16 cellular contexts compared by ENCODE assay signal in genomic region chr11:35711173-35711910, GRCh38. TPM values are rescaled to one million over a fixed set of nuclear protein-coding genes. Genes with fewer than 3 reads are reported as not detected.
A peak's percentile ranks its signal among the peaks of the same experiment; 100 is the strongest.
DNase-seq lines count a peak whose midpoint lies in the region; ATAC-seq, FAIRE-seq and TF ChIP-seq lines count a peak whose summit lies in the region.
"Had no signal": no experiment of that assay in that cellular context is flagged by ENCODE, and none has a peak within 500 bp of the region (broad histone marks: within the 10 kb centered on the region; RNA-seq: fewer than 3 reads in every experiment).

No MANE protein-coding gene starts in this region.

- 88% methylated on average over 3 of the region's 3 CpGs; no CpG with 5 or more reads in 1 of the 2 experiments for WGBS in H1 (ENCODE audit: extremely low coverage in 1 of 2, insufficient coverage in 1 of 2, insufficient read length in 1 of 2, insufficient replicate concordance in 2 of 2, low coverage in 1 of 2, low lambda C conversion rate in 2 of 2, missing lambda C conversion rate in 1 of 2), 2 experiments
- no CpG with 5 or more reads among the region's 3 CpGs for WGBS in neuronal stem cell (ENCODE audit: extremely low coverage in 2 of 2, insufficient read length in 2 of 2, insufficient replicate concordance in 1 of 2), 2 donors
- WGBS in upper lobe of left lung, 2 donors, result 92 to 93% methylated on average over 3 of the region's 3 CpGs

- BruUV-seq in MCF 10A (replicated peaks; lab: Mats Ljungman, UMichigan), result no TSS peak

- H3K79me2 ChIP-seq in OCI-LY3 (ENCODE audit: low read length) (0 out of 2 replicates have a peak, but pooled peaks cover 12% of the 10 kb centered on the region), H1 (ENCODE audit: control insufficient read depth in 1 of 2, insufficient read depth in 2 of 2, low read length in 2 of 2) (no peaks in the 10 kb centered on the region)

- no peaks in the 10 kb centered on the region for H3K27me3 Mint-ChIP-seq in MCF 10A (ENCODE audit: insufficient read depth, unreplicated experiment)

- H3K4me3 ChIP-seq in breast epithelium (no peak overlapping the region), OCI-LY3 (ENCODE audit: low read length) (no peak overlapping the region), H1 (ENCODE audit: extremely low read depth in 1 of 4, insufficient read depth in 2 of 4, low read depth in 3 of 4, low read length in 4 of 4) (no peak overlapping the region), retinal pigment epithelial cell (ENCODE audit: low read length) (no peak overlapping the region), neuronal stem cell (ENCODE audit: low read length in 2 of 2) (no peak overlapping the region), upper lobe of left lung (no peak overlapping the region)
- H3K4me3 ChIP-seq: A549, ascending aorta, dorsolateral prefrontal cortex, lower lobe of right lung had no signal

- no peak overlapping the region for H4K91ac ChIP-seq in H1 (replicated peaks; ENCODE audit: insufficient read length, low read length)
- H4K91ac ChIP-seq in neuronal stem cell (ENCODE audit: low read depth, low read length, poor library complexity), result no peak overlapping the region

- H3K4me3 Mint-ChIP-seq in MCF 10A (ENCODE audit: unreplicated experiment), result no peak overlapping the region
- H3K4me3 Mint-ChIP-seq: nephron had no signal

- no peaks in the 10 kb centered on the region for H3K27me3 ChIP-seq in breast epithelium
- no peaks in the 10 kb centered on the region for H3K27me3 ChIP-seq in OCI-LY3 (ENCODE audit: low read depth, low read length)
- no peaks in the 10 kb centered on the region for H3K27me3 ChIP-seq in H1 (replicated peaks in 1 of 4; ENCODE audit: control insufficient read depth in 3 of 4, extremely low read depth in 1 of 4, insufficient read depth in 3 of 4, low read length in 3 of 4)
- H3K27me3 ChIP-seq in neuronal stem cell (ENCODE audit: control insufficient read depth in 3 of 3, insufficient read depth in 3 of 3, low read depth in 1 of 3, low read length in 3 of 3), result no peaks in the 10 kb centered on the region
- H3K27me3 ChIP-seq in upper lobe of left lung, result no peaks in the 10 kb centered on the region
- H3K27me3 ChIP-seq: ascending aorta, dorsolateral prefrontal cortex had no signal

- no peak overlapping the region for H2BK12ac ChIP-seq in H1 (ENCODE audit: low read depth, low read length)
- no peak overlapping the region for H2BK12ac ChIP-seq in neuronal stem cell (ENCODE audit: low read length)

- H3K14ac ChIP-seq in H1 (ENCODE audit: insufficient read length) (no peak overlapping the region), neuronal stem cell (ENCODE audit: low read length) (no peak overlapping the region)

- H3K9me3 Mint-ChIP-seq in MCF 10A (ENCODE audit: unreplicated experiment), result no peaks in the 10 kb centered on the region
- H3K9me3 Mint-ChIP-seq: nephron had no signal

- intact Hi-C loops in MCF 10A (cut with micrococcal nuclease), result no loop called here
- intact Hi-C loops in breast epithelium (cut with DNase I; ENCODE audit: low total_unique reads), result no loop called here

- ATAC-seq in HG03432 (IDR thresholded peaks at IDR 0.05; ENCODE audit: unreplicated experiment) (no peak), upper lobe of left lung (ENCODE audit: low FRiP score in 2 of 2) (no peak)
- ATAC-seq: A549, lower lobe of right lung had no signal

- no peak overlapping the region for H3K56ac ChIP-seq in H1 (replicated peaks; ENCODE audit: insufficient read length, low read depth, low read length)

- peaks cover 6% of the 10 kb centered on the region for H3K36me3 Mint-ChIP-seq in MCF 10A (ENCODE audit: insufficient read depth, unreplicated experiment)

- DNase-seq in MCF 10A (ENCODE audit: unreplicated experiment) (peak; percentile 11), breast epithelium (ENCODE audit: low spot score in 2 of 2) (no peak), H1 (ENCODE audit: low read depth in 1 of 2, low spot score in 2 of 2) (no peak), retinal pigment epithelial cell (ENCODE audit: low read depth) (no peak), neuronal stem cell (ENCODE audit: low spot score) (no peak), upper lobe of left lung (no peak)
- DNase-seq: activated gamma-delta T cell treated with Interleukin-2 at 50 U/mL for 16 hours, dorsolateral prefrontal cortex, lower lobe of right lung, NCI-H1417 treated with DMSO at 0.1 percent for 48 hours, retina had no signal

- H4K8ac ChIP-seq in H1 (ENCODE audit: extremely low read depth, insufficient read depth, low read length), result no peak overlapping the region
- no peak overlapping the region for H4K8ac ChIP-seq in neuronal stem cell (ENCODE audit: low read depth, low read length)

- no peaks in the 10 kb centered on the region for H3K9me3 ChIP-seq in breast epithelium
- H3K9me3 ChIP-seq in OCI-LY3 (ENCODE audit: insufficient read depth, low read length), result peaks cover 7% of the 10 kb centered on the region; the same call in 1 of the 2 replicates
- no peaks in the 10 kb centered on the region for H3K9me3 ChIP-seq in H1 (ENCODE audit: insufficient read depth in 2 of 2, low read depth in 1 of 2, low read length in 1 of 2)
- no peaks in the 10 kb centered on the region for H3K9me3 ChIP-seq in neuronal stem cell (replicated peaks in 1 of 2; ENCODE audit: control insufficient read depth in 2 of 2, insufficient read depth in 1 of 2, low read depth in 1 of 2, low read length in 2 of 2)
- H3K9me3 ChIP-seq in upper lobe of left lung, result no peaks in the 10 kb centered on the region
- H3K9me3 ChIP-seq: A549, ascending aorta, lower lobe of right lung had no signal

- H3K18ac ChIP-seq in H1 (ENCODE audit: extremely low read depth, low read length), result no peak overlapping the region
- H3K18ac ChIP-seq in neuronal stem cell (ENCODE audit: low read length), result no peak overlapping the region

- H3K27ac ChIP-seq in breast epithelium, result no peak overlapping the region
- H3K27ac ChIP-seq in OCI-LY3 (ENCODE audit: low read length), result no peak overlapping the region
- no peak overlapping the region for H3K27ac ChIP-seq in H1 (ENCODE audit: low read depth, low read length)
- no peak overlapping the region for H3K27ac ChIP-seq in neuronal stem cell (replicated peaks; ENCODE audit: low read length)
- H3K27ac ChIP-seq in upper lobe of left lung, result no peak overlapping the region
- H3K27ac ChIP-seq: A549, ascending aorta, dorsolateral prefrontal cortex, lower lobe of right lung had no signal

- peak; percentile 50 to 58 for TF ChIP-seq RAD21 in H1 (IDR thresholded peaks at IDR 0.05 in 1 of 2, conservative IDR thresholded peaks at IDR 0.05 in 1 of 2; ENCODE audit: low read depth in 2 of 2, low read length in 2 of 2)

- H3K79me1 ChIP-seq in H1 (ENCODE audit: low read depth, low read length) (no peaks in the 10 kb centered on the region), neuronal stem cell (ENCODE audit: low read depth, low read length) (no peaks in the 10 kb centered on the region)

- no peaks in the 10 kb centered on the region; the same call in 1 of the 2 replicates for H3K23me2 ChIP-seq in H1 (ENCODE audit: low read depth, low read length)

- H2BK120ac ChIP-seq in H1 (replicated peaks; ENCODE audit: low read depth, low read length) (no peak overlapping the region), neuronal stem cell (ENCODE audit: low read depth, low read length) (no peak overlapping the region)

- H4K20me1 ChIP-seq in OCI-LY3 (ENCODE audit: insufficient read depth, low read length), result peaks cover 5% of the 10 kb centered on the region; the same call in 1 of the 2 replicates
- H4K20me1 ChIP-seq in H1 (replicated peaks in 1 of 2; ENCODE audit: control insufficient read depth in 1 of 2, insufficient read depth in 2 of 2, low read length in 2 of 2), result peaks cover 0 to 2% of the 10 kb centered on the region in 2 experiments

- no peak overlapping the region for H2AK5ac ChIP-seq in H1 (ENCODE audit: low read depth, low read length)
- H2AK5ac ChIP-seq in neuronal stem cell (ENCODE audit: low read depth, low read length), result no peak overlapping the region

- H2AFZ ChIP-seq in OCI-LY3 (ENCODE audit: low read depth, low read length) (no peak overlapping the region), H1 (ENCODE audit: low read length) (no peak overlapping the region), neuronal stem cell (ENCODE audit: low read length) (no peak overlapping the region)

- POLR2A ChIA-PET in MCF 10A (lab: Yijun Ruan, JAX) (interaction anchor here (0.7 to 1.1 kb wide), 2 partner anchors 91 to 110 kb away, joined by 3 read pairs; no protein-coding TSS in a partner anchor), H1 (lab: Charles Lee; ENCODE audit: partially characterized antibody) (no interaction called here)

- no peak for TF ChIP-seq CTCF in MCF 10A (IDR thresholded peaks at IDR 0.05; ENCODE audit: unreplicated experiment)
- TF ChIP-seq CTCF in breast epithelium (IDR thresholded peaks at IDR 0.05), result no peak
- TF ChIP-seq CTCF in OCI-LY3 (IDR thresholded peaks at IDR 0.05; ENCODE audit: low read depth, low read length), result peak; percentile 6; the same call in 1 of the 2 replicates
- TF ChIP-seq CTCF in H1 (IDR thresholded peaks at IDR 0.05; ENCODE audit: control extremely low read depth in 1 of 3, insufficient read depth in 1 of 3, low read depth in 1 of 3, low read length in 3 of 3), result peak in 1 of 3 experiments; percentile 30; a peak in 1 of 4 replicates
- peak; percentile 14 for TF ChIP-seq CTCF in retinal pigment epithelial cell (conservative IDR thresholded peaks at IDR 0.05; ENCODE audit: low read depth, low read length)
- no peak for TF ChIP-seq CTCF in upper lobe of left lung (IDR thresholded peaks at IDR 0.05)

- H3K27ac Mint-ChIP-seq in MCF 10A (ENCODE audit: low read depth, unreplicated experiment), result no peak overlapping the region

- no peak for TF ChIP-seq POLR2A in breast epithelium (IDR thresholded peaks at IDR 0.05)
- no peak for TF ChIP-seq POLR2A in H1 (IDR thresholded peaks at IDR 0.05; ENCODE audit: control extremely low read depth in 1 of 2, low read depth in 2 of 2, low read length in 2 of 2)
- no peak for TF ChIP-seq POLR2A in upper lobe of left lung (IDR thresholded peaks at IDR 0.05)

- H3K36me3 ChIP-seq in breast epithelium, result no peaks in the 10 kb centered on the region
- peaks cover 19% of the 10 kb centered on the region for H3K36me3 ChIP-seq in OCI-LY3 (replicated peaks; ENCODE audit: low read depth, low read length)
- H3K36me3 ChIP-seq in H1 (ENCODE audit: control insufficient read depth in 2 of 4, insufficient read depth in 4 of 4, low read length in 3 of 4), result no peaks in the 10 kb centered on the region
- no peaks in the 10 kb centered on the region for H3K36me3 ChIP-seq in neuronal stem cell (replicated peaks in 1 of 2; ENCODE audit: control insufficient read depth in 2 of 2, insufficient read depth in 2 of 2, low read length in 2 of 2)
- H3K36me3 ChIP-seq in upper lobe of left lung, result no peaks in the 10 kb centered on the region
- H3K36me3 ChIP-seq: ascending aorta, lower lobe of right lung had no signal

- H3K4me1 ChIP-seq in breast epithelium, result no peaks in the 10 kb centered on the region
- H3K4me1 ChIP-seq in OCI-LY3 (ENCODE audit: low read length), result peaks cover 13% of the 10 kb centered on the region
- H3K4me1 ChIP-seq in H1 (replicated peaks in 1 of 4; ENCODE audit: control insufficient read depth in 3 of 4, insufficient read depth in 4 of 4, low read length in 3 of 4), result no peaks in the 10 kb centered on the region
- H3K4me1 ChIP-seq in neuronal stem cell (ENCODE audit: control insufficient read depth in 2 of 2, insufficient read depth in 1 of 2, low read depth in 1 of 2, low read length in 2 of 2), result no peaks in the 10 kb centered on the region
- H3K4me1 ChIP-seq in upper lobe of left lung, result no peaks in the 10 kb centered on the region
- H3K4me1 ChIP-seq: A549, ascending aorta, lower lobe of right lung had no signal

- H3K4ac ChIP-seq in H1 (replicated peaks; ENCODE audit: insufficient read length, low read depth, low read length) (no peak overlapping the region), neuronal stem cell (ENCODE audit: low read length) (no peak overlapping the region)

- H3K4me2 ChIP-seq in OCI-LY3 (ENCODE audit: low read length), result no peak overlapping the region
- H3K4me2 ChIP-seq in H1 (ENCODE audit: insufficient read depth in 1 of 2, low read depth in 2 of 2, low read length in 2 of 2), result no peak overlapping the region
- no peak overlapping the region for H3K4me2 ChIP-seq in neuronal stem cell (ENCODE audit: insufficient read depth, low read length, poor library complexity, severe bottlenecking)
- H3K4me2 ChIP-seq: A549 had no signal

- H3K9ac ChIP-seq in OCI-LY3 (ENCODE audit: low read length) (no peak overlapping the region), H1 (replicated peaks in 1 of 4; ENCODE audit: extremely low read depth in 1 of 4, low read depth in 3 of 4, low read length in 3 of 4) (no peak overlapping the region), neuronal stem cell (ENCODE audit: low read depth, low read length, poor library complexity) (no peak overlapping the region)

- TF ChIP-seq EP300 in H1 (IDR thresholded peaks at IDR 0.05; ENCODE audit: borderline replicate concordance in 1 of 2, low read depth in 2 of 2, low read length in 2 of 2), result no peak
- no peak for TF ChIP-seq EP300 in upper lobe of left lung (IDR thresholded peaks at IDR 0.05)

- no peak overlapping the region for H2BK5ac ChIP-seq in H1 (ENCODE audit: low read depth, low read length)
- H2BK5ac ChIP-seq in neuronal stem cell (ENCODE audit: low read length), result no peak overlapping the region

- H3K4me1 Mint-ChIP-seq in MCF 10A (ENCODE audit: insufficient read depth, unreplicated experiment), result peaks cover 17% of the 10 kb centered on the region

- H2BK15ac ChIP-seq in H1 (ENCODE audit: low read length), result no peak overlapping the region
- no peak overlapping the region for H2BK15ac ChIP-seq in neuronal stem cell (ENCODE audit: low read length)

- H3K23ac ChIP-seq in H1 (ENCODE audit: insufficient read length) (no peak overlapping the region), neuronal stem cell (ENCODE audit: low read depth, low read length, poor library complexity) (no peak overlapping the region)

- H4K5ac ChIP-seq in H1 (ENCODE audit: insufficient read length, low read depth, low read length), result no peak overlapping the region

- no peak overlapping the region for H2BK20ac ChIP-seq in H1 (ENCODE audit: low read length)

- FAIRE-seq in H1 (lab: Jason Lieb, UNC), result no peak
- FAIRE-seq: A549 had no signal

- CTCF ChIA-PET in MCF 10A (lab: Yijun Ruan, JAX) (interaction anchor here (0.6 kb wide), 2 partner anchors 445 to 817 kb away, joined by 3 to 4 read pairs; no protein-coding TSS in a partner anchor), H1 (lab: Charles Lee; ENCODE audit: partially characterized antibody) (interaction anchor here (0.6 to 1.1 kb wide), 5 partner anchors 20 to 565 kb away, joined by 3 to 4 read pairs (median 3); no protein-coding TSS in a partner anchor)

RNA-seq across cellular contexts. Expression of gene TRIM44, which starts 48.8 kb away (rescaled TPM):
- total RNA-seq in MCF 10A (2022) (98.5 and 103 TPM in 2 replicates), breast epithelium (10 to 100 TPM; 31.2 to 47.0 (median 33.1) TPM), upper lobe of left lung (100 to 1,000 TPM in 1 of 6 donors, 10 to 100 TPM in 5; 48.9 to 133 (median 64.0) TPM)
- total RNA-seq in H1 (2021; fragmentation: NEBNext Ultra II Directional; extraction: Animal tissue kit (Norgen Biotek cat#: 25700)), result 34.4 and 34.7 TPM in 2 replicates
- polyA plus RNA-seq in H1 (2011; rRNA removed), result 13.9 and 14.1 TPM in 2 replicates
- 29.6 TPM for polyA plus RNA-seq in H1 (2011; cell fraction: cytosol; rRNA removed)
- 35.9 TPM for polyA plus RNA-seq in H1 (2011; cell fraction: nucleus; rRNA removed)
- 20.4 to 29.5 TPM (median 24.0 TPM) in 4 replicates for polyA plus RNA-seq in H1 (2012, experiment 1 of 2)
- polyA plus RNA-seq in H1 (2012, experiment 2 of 2), result 1.2 TPM
- polyA plus RNA-seq in H1 (2013, experiment 1 of 2), result 13.5 TPM
- polyA plus RNA-seq in H1 (2013, experiment 2 of 2), result 13.6 TPM
- polyA minus RNA-seq in H1 (2011; rRNA and poly(A)+ RNA removed), result 42.9 and 90.1 TPM in 2 replicates
- polyA minus RNA-seq in H1 (2011; cell fraction: cytosol; rRNA and poly(A)+ RNA removed), result 18.3 TPM
- polyA minus RNA-seq in H1 (2011; cell fraction: nucleus; rRNA and poly(A)+ RNA removed), result 20.7 TPM
- 31.4 TPM for polyA plus RNA-seq in neuronal stem cell (2013, experiment 1 of 2)
- 31.8 TPM for polyA plus RNA-seq in neuronal stem cell (2013, experiment 2 of 2)

Comparison
In these comparisons a context has a peak if more than half of its experiments do, and no peak if none do; other contexts are left out.
1. CTCF ChIP-seq: peak in OCI-LY3 (single experiment) and retinal pigment epithelial cell (single experiment); none in MCF 10A (single experiment), breast epithelium (0 of 3) and upper lobe of left lung (0 of 6).